In genomic region chr12:88458327-88458726, GRCh38 we compare ENCODE assay signal across 1 cellular context.
TF ChIP-seq lines count a peak whose summit lies in the region.

No MANE protein-coding gene starts in this region.

TF ChIP-seq in HepG2, 621 proteins besides CTCF, POLR2A, EP300 and RAD21 (continued from another document and continues in another):
- TF ChIP-seq PRDM4 (CRISPR knock-in tag; IDR thresholded peaks at IDR 0.05; ENCODE audit: borderline replicate concordance) (no peak), SIN3B (IDR thresholded peaks at IDR 0.05; ENCODE audit: low read length) (no peak), PPARG (CRISPR knock-in tag; conservative IDR thresholded peaks at IDR 0.05) (no peak), AGO1 (IDR thresholded peaks at IDR 0.05; ENCODE audit: low read depth, low read length, poor library complexity, severe bottlenecking) (no peak), FOXM1 (CRISPR knock-in tag; IDR thresholded peaks at IDR 0.05) (no peak), USF2 (IDR thresholded peaks at IDR 0.05; ENCODE audit: low read depth, low read length) (no peak), USF2 (CRISPR knock-in tag; IDR thresholded peaks at IDR 0.05; ENCODE audit: borderline replicate concordance) (no peak), HES4 (CRISPR knock-in tag; IDR thresholded peaks at IDR 0.05; ENCODE audit: borderline replicate concordance) (no peak), RORA (CRISPR knock-in tag; IDR thresholded peaks at IDR 0.05) (no peak), ZNF605 (CRISPR knock-in tag; IDR thresholded peaks at IDR 0.05) (no peak), CREB1 (IDR thresholded peaks at IDR 0.05) (no peak), CREB1 (CRISPR knock-in tag; IDR thresholded peaks at IDR 0.05) (no peak), BRF2 (CRISPR knock-in tag; IDR thresholded peaks at IDR 0.05) (no peak), CBFB (CRISPR knock-in tag; IDR thresholded peaks at IDR 0.05) (no peak), TFAP4 (IDR thresholded peaks at IDR 0.05; ENCODE audit: borderline replicate concordance, low read depth) (0 out of 2 replicates have a peak, but pooled peaks have one; percentile 10), ZNF512B (CRISPR knock-in tag; IDR thresholded peaks at IDR 0.05; ENCODE audit: borderline replicate concordance) (no peak), NFIB (CRISPR knock-in tag; IDR thresholded peaks at IDR 0.05; ENCODE audit: borderline replicate concordance) (no peak), RFXANK (CRISPR knock-in tag; IDR thresholded peaks at IDR 0.05) (no peak), SP140L (CRISPR knock-in tag; IDR thresholded peaks at IDR 0.05; ENCODE audit: borderline replicate concordance) (no peak), HNRNPUL1 (IDR thresholded peaks at IDR 0.05; ENCODE audit: low read depth, low read length) (no peak), HIVEP1 (CRISPR knock-in tag; IDR thresholded peaks at IDR 0.05) (no peak)
- TF ChIP-seq, protein P1, sequence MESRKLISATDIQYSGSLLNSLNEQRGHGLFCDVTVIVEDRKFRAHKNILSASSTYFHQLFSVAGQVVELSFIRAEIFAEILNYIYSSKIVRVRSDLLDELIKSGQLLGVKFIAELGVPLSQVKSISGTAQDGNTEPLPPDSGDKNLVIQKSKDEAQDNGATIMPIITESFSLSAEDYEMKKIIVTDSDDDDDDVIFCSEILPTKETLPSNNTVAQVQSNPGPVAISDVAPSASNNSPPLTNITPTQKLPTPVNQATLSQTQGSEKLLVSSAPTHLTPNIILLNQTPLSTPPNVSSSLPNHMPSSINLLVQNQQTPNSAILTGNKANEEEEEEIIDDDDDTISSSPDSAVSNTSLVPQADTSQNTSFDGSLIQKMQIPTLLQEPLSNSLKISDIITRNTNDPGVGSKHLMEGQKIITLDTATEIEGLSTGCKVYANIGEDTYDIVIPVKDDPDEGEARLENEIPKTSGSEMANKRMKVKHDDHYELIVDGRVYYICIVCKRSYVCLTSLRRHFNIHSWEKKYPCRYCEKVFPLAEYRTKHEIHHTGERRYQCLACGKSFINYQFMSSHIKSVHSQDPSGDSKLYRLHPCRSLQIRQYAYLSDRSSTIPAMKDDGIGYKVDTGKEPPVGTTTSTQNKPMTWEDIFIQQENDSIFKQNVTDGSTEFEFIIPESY (CRISPR knock-in tag; IDR thresholded peaks at IDR 0.05) = no peak
- TF ChIP-seq, protein P2, sequence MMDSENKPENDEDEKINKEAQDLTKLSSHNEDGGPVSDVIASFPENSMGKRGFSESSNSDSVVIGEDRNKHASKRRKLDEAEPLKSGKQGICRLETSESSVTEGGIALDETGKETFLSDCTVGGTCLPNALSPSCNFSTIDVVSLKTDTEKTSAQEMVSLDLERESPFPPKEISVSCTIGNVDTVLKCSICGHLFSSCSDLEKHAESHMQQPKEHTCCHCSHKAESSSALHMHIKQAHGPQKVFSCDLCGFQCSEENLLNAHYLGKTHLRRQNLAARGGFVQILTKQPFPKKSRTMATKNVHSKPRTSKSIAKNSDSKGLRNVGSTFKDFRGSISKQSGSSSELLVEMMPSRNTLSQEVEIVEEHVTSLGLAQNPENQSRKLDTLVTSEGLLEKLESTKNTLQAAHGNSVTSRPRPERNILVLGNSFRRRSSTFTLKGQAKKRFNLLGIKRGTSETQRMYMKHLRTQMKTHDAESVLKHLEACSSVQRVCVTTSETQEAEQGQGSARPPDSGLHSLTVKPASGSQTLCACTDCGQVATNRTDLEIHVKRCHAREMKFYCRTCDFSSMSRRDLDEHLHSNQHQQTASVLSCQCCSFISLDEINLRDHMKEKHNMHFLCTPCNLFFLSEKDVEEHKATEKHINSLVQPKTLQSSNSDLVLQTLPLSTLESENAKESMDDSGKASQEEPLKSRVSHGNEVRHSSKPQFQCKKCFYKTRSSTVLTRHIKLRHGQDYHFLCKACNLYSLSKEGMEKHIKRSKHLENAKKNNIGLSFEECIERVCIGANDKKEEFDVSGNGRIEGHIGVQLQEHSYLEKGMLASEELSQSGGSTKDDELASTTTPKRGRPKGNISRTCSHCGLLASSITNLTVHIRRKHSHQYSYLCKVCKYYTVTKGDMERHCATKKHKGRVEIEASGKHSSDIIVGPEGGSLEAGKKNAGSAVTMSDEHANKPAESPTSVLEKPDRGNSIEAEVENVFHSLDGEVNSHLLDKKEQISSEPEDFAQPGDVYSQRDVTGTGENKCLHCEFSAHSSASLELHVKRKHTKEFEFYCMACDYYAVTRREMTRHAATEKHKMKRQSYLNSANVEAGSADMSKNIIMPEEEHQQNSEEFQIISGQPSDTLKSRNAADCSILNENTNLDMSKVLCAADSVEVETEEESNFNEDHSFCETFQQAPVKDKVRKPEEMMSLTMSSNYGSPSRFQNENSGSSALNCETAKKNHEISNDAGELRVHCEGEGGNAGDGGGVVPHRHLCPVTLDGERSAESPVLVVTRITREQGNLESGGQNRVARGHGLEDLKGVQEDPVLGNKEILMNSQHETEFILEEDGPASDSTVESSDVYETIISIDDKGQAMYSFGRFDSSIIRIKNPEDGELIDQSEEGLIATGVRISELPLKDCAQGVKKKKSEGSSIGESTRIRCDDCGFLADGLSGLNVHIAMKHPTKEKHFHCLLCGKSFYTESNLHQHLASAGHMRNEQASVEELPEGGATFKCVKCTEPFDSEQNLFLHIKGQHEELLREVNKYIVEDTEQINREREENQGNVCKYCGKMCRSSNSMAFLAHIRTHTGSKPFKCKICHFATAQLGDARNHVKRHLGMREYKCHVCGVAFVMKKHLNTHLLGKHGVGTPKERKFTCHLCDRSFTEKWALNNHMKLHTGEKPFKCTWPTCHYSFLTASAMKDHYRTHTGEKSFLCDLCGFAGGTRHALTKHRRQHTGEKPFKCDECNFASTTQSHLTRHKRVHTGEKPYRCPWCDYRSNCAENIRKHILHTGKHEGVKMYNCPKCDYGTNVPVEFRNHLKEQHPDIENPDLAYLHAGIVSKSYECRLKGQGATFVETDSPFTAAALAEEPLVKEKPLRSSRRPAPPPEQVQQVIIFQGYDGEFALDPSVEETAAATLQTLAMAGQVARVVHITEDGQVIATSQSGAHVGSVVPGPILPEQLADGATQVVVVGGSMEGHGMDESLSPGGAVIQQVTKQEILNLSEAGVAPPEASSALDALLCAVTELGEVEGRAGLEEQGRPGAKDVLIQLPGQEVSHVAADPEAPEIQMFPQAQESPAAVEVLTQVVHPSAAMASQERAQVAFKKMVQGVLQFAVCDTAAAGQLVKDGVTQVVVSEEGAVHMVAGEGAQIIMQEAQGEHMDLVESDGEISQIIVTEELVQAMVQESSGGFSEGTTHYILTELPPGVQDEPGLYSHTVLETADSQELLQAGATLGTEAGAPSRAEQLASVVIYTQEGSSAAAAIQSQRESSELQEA (CRISPR knock-in tag; IDR thresholded peaks at IDR 0.05; ENCODE audit: not compliant biosample characterization) = no peak
- TF ChIP-seq, protein P3, sequence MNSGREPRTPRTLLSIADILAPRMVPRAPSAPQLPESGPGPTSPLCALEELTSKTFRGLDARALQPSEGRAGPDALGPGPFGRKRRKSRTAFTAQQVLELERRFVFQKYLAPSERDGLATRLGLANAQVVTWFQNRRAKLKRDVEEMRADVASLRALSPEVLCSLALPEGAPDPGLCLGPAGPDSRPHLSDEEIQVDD (CRISPR knock-in tag; IDR thresholded peaks at IDR 0.05; ENCODE audit: borderline replicate concordance) = no peak
- TF ChIP-seq, protein P4, sequence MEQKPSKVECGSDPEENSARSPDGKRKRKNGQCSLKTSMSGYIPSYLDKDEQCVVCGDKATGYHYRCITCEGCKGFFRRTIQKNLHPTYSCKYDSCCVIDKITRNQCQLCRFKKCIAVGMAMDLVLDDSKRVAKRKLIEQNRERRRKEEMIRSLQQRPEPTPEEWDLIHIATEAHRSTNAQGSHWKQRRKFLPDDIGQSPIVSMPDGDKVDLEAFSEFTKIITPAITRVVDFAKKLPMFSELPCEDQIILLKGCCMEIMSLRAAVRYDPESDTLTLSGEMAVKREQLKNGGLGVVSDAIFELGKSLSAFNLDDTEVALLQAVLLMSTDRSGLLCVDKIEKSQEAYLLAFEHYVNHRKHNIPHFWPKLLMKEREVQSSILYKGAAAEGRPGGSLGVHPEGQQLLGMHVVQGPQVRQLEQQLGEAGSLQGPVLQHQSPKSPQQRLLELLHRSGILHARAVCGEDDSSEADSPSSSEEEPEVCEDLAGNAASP (CRISPR knock-in tag; IDR thresholded peaks at IDR 0.05; ENCODE audit: borderline replicate concordance) = no peak
- TF ChIP-seq, protein P5, sequence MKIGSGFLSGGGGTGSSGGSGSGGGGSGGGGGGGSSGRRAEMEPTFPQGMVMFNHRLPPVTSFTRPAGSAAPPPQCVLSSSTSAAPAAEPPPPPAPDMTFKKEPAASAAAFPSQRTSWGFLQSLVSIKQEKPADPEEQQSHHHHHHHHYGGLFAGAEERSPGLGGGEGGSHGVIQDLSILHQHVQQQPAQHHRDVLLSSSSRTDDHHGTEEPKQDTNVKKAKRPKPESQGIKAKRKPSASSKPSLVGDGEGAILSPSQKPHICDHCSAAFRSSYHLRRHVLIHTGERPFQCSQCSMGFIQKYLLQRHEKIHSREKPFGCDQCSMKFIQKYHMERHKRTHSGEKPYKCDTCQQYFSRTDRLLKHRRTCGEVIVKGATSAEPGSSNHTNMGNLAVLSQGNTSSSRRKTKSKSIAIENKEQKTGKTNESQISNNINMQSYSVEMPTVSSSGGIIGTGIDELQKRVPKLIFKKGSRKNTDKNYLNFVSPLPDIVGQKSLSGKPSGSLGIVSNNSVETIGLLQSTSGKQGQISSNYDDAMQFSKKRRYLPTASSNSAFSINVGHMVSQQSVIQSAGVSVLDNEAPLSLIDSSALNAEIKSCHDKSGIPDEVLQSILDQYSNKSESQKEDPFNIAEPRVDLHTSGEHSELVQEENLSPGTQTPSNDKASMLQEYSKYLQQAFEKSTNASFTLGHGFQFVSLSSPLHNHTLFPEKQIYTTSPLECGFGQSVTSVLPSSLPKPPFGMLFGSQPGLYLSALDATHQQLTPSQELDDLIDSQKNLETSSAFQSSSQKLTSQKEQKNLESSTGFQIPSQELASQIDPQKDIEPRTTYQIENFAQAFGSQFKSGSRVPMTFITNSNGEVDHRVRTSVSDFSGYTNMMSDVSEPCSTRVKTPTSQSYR (CRISPR knock-in tag; IDR thresholded peaks at IDR 0.05; ENCODE audit: borderline replicate concordance) = no peak
